Comparison of ENCODE assay signal across 9 cellular contexts in the genomic region with DNA sequence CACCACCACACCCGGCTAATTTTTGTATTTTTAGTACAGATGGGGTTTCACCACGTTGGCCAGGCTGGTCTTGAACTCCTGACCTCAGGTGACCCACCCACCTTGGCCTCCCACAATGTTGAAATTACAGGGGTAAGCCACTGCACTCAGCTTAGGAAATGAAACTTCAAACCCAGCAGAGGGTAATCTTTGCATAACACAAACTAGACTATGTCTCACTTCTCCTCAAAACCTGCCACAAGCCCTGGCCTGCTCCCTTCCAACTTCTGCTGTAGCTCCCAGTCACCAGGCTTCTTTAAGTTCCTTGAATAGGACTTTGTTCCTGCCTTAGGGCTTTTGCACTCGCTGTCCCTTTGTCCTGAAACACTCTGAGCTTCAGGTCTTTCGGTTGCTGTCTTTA. TPM values are rescaled to one million over a fixed set of nuclear protein-coding genes. Genes with fewer than 3 reads are reported as not detected.
A peak's percentile ranks its signal among the peaks of the same experiment; 100 is the strongest.
DNase-seq lines count a peak whose midpoint lies in the region; ATAC-seq and TF ChIP-seq lines count a peak whose summit lies in the region.
"Had no signal": no experiment of that assay in that cellular context is flagged by ENCODE, and none has a peak within 500 bp of the region (broad histone marks: within the 10 kb centered on the region; RNA-seq: fewer than 3 reads in every experiment).

No MANE protein-coding gene starts in this region.

- peaks cover 65% of the 10 kb centered on the region for H3K4me1 ChIP-seq in suprapubic skin

- H3K36me3 ChIP-seq in suprapubic skin, result no peaks in the 10 kb centered on the region

- TF ChIP-seq EP300 in suprapubic skin (IDR thresholded peaks at IDR 0.05), result no peak

- no peak overlapping the region for H3K4me3 ChIP-seq in suprapubic skin
- H3K4me3 ChIP-seq: lung had no signal

- peak overlapping the region; percentile 100; the same call in 1 of the 2 replicates for H3K27ac ChIP-seq in VCaP
- H3K27ac ChIP-seq in suprapubic skin, result peak overlapping the region; percentile 70

- no peak for TF ChIP-seq CTCF in VCaP (conservative IDR thresholded peaks at IDR 0.05)
- no peak for TF ChIP-seq CTCF in suprapubic skin (IDR thresholded peaks at IDR 0.05)

- H3K9me3 ChIP-seq in suprapubic skin, result no peaks in the 10 kb centered on the region

- DNase-seq in suprapubic skin (ENCODE audit: low spot score in 2 of 2), result no peak
- DNase-seq in SK-N-DZ (ENCODE audit: low spot score), result no peak
- no peak for DNase-seq in NCI-H69 (lab: John Stamatoyannopoulos, UW)
- no peak for DNase-seq in T-helper 2 cell
- DNase-seq: NCI-H2107 had no signal

- no peak for TF ChIP-seq POLR2A in suprapubic skin (IDR thresholded peaks at IDR 0.05)

- WGBS in suprapubic skin, result 48% methylated on average over 4 of the region's 4 CpGs

- H3K27me3 ChIP-seq in suprapubic skin, result no peaks in the 10 kb centered on the region

- ATAC-seq in GM19438 (IDR thresholded peaks at IDR 0.05; ENCODE audit: low read depth, unreplicated experiment) (peak; percentile 57), HG03066 (IDR thresholded peaks at IDR 0.05; ENCODE audit: low read depth, unreplicated experiment) (peak; percentile 74)

RNA-seq across cellular contexts. Expression of a gene that starts 39.2 kb away (rescaled TPM):
- 100 to 1,000 TPM in 2 of 4 donors, 10 to 100 TPM in 2; 81.7 to 146 (median 116) TPM for total RNA-seq in suprapubic skin
- 6.4 and 14.3 TPM in 2 replicates for polyA plus RNA-seq in SK-N-DZ (2014; cell fraction: cytosol; rRNA removed)
- polyA plus RNA-seq in SK-N-DZ (2014; cell fraction: nucleus; rRNA removed), result 4.4 and 11.4 TPM in 2 replicates

RNA-seq across cellular contexts. Expression of a gene that starts 59.7 kb away (rescaled TPM):
- total RNA-seq in suprapubic skin, result 100 to 1,000 TPM in 1 of 4 donors, 10 to 100 TPM in 3; 68.6 to 126 (median 76.7) TPM
- polyA plus RNA-seq in SK-N-DZ (2014; cell fraction: cytosol; rRNA removed), result 189 and 195 TPM in 2 replicates
- polyA plus RNA-seq in SK-N-DZ (2014; cell fraction: nucleus; rRNA removed), result 127 and 150 TPM in 2 replicates
